8 cellular contexts compared by ENCODE assay signal in the genomic region with DNA sequence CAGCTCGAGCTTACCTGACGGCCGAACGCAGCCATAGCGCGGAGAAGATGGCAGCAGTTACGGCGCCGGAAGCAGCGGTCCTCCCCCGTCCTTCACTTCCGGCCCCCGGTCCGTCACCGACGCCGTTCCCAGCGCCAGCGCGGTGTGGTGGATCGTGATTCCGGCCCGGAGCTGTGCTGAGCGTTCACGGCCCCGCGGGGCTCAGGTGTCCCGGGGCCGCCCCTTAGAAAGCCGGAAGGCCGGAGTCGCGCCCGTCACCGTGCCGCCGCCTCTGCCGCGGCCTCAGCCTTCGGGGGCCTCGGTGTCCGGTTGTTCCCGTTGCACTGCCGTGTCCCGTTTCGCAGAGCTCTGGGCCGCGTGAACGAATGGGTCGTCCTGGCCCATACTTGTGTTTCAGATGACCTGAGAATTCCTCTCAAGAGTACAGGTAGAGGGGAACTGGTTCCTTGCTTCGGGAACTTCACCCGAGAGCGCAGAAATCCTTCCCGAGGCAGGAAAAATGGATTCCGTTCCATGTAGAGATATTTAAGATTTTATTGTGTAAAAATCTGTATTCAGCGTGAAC. TPM values are rescaled to one million over a fixed set of nuclear protein-coding genes. Genes with fewer than 3 reads are reported as not detected.
DNase-seq lines count a peak whose midpoint lies in the region; TF ChIP-seq lines count a peak whose summit lies in the region.

Gene MTERF4, minus strand, starts transcription at position 49 of the 565 bp plus-strand sequence. Its CDS starts 14 bp downstream, at position 35.

- H3K27ac ChIP-seq in SJCRH30 (peak within 1 kb of the TSS; percentile 61), stomach smooth muscle (ENCODE audit: low read length) (peak within 1 kb of the TSS; percentile 76)

- peak within 1 kb of the TSS; percentile 77 to 95 for H3K9ac ChIP-seq in stomach smooth muscle (ENCODE audit: low read length in 2 of 2)

- H3K27me3 ChIP-seq in SJCRH30: no peaks in the 10 kb centered on the region
- no peaks in the 10 kb centered on the region for H3K27me3 ChIP-seq in stomach smooth muscle (ENCODE audit: control insufficient read depth in 1 of 2, insufficient read depth in 2 of 2, low read length in 2 of 2)

- no peaks in the 10 kb centered on the region for H3K9me3 Mint-ChIP-seq in neural crest cell

- H3K27me3 Mint-ChIP-seq in neural crest cell (ENCODE audit: low read depth): no peaks in the 10 kb centered on the region

- H3K4me3 ChIP-seq in SJCRH30 (peak within 1 kb of the TSS; percentile 89), foreskin fibroblast (ENCODE audit: low read depth in 1 of 2, low read length in 2 of 2) (peak within 1 kb of the TSS; percentile 96 to 99), stomach smooth muscle (ENCODE audit: low read length in 2 of 2) (peak within 1 kb of the TSS; percentile 58 to 93)

- H3K36me3 Mint-ChIP-seq in neural crest cell (ENCODE audit: low read depth): peaks cover 3% of the 10 kb centered on the region

- no peaks in the 10 kb centered on the region for H3K9me3 ChIP-seq in SJCRH30 (replicated peaks)
- no peaks in the 10 kb centered on the region for H3K9me3 ChIP-seq in stomach smooth muscle (ENCODE audit: control insufficient read depth in 2 of 2, low read length in 2 of 2)

- peak within 1 kb of the TSS; percentile 99 for H3K4me3 Mint-ChIP-seq in neural crest cell

- H3K4me1 ChIP-seq in SJCRH30 (no peaks in the 10 kb centered on the region; the same call in 1 of the 2 replicates), stomach smooth muscle (ENCODE audit: control insufficient read depth, insufficient read depth, low read length) (peaks cover 21% of the 10 kb centered on the region)

- H3K36me3 ChIP-seq in SJCRH30 (peaks cover 9% of the 10 kb centered on the region), stomach smooth muscle (ENCODE audit: control insufficient read depth in 2 of 2, insufficient read depth in 2 of 2, low read length in 2 of 2) (peaks cover under 1 to 11% of the 10 kb centered on the region in 2 donors)

- H3K4me1 Mint-ChIP-seq in neural crest cell: peaks cover 24% of the 10 kb centered on the region

- TF ChIP-seq CTCF in foreskin fibroblast (IDR thresholded peaks at IDR 0.05; ENCODE audit: low read depth, low read length) (no peak), neural crest cell (conservative IDR thresholded peaks at IDR 0.05) (no peak)

- H3K27ac Mint-ChIP-seq in neural crest cell (ENCODE audit: unreplicated experiment): peak within 1 kb of the TSS; percentile 98

- peak; percentile 89 for DNase-seq in ELF-1 (ENCODE audit: low read depth, low spot score)
- DNase-seq in GOT3 (lab: John Stamatoyannopoulos, UW): peak; percentile 30
- peak; percentile 89 for DNase-seq in LoVo (ENCODE audit: low spot score)
- peak; percentile 90 to 93 for DNase-seq in SJCRH30
- peak; percentile 78 for DNase-seq in activated gamma-delta T cell treated with anti-CD3 and anti-CD28 coated beads, Interleukin-2, amount 50 U/mL, for 16 hours (ENCODE audit: low read depth)
- peak; percentile 81 to 95 for DNase-seq in foreskin fibroblast
- peak; percentile 76 for DNase-seq in neural crest cell (ENCODE audit: low read depth, low spot score)

RNA-seq across cellular contexts. Expression of gene MTERF4, which starts in this region (rescaled TPM):
- 44.7 and 49.0 TPM in 2 replicates for total RNA-seq in SJCRH30 (2014; rRNA removed; shearing (Covaris generic))
- total RNA-seq in neural crest cell: 43.7 and 46.2 TPM in 2 replicates

Comparison
In these comparisons a context has a peak if more than half of its experiments do, and no peak if none do; other contexts are left out.
1. Peak in every context shown above with its lines: DNase-seq, H3K4me3 ChIP-seq and H3K27ac ChIP-seq.
2. DNase-seq: peak in every context shown above with its lines; median percentile 92 in SJCRH30; 89 in ELF-1; 89 in LoVo; 88 in foreskin fibroblast; 78 in activated gamma-delta T cell treated with anti-CD3 and anti-CD28 coated beads, Interleukin-2, amount 50 U/mL, for 16 hours; 76 in neural crest cell; 30 in GOT3.